ENCODE assay signal across 9 cellular contexts in genomic region chr12:51269174-51270066, GRCh38. TPM values are rescaled to one million over a fixed set of nuclear protein-coding genes. Genes with fewer than 3 reads are reported as not detected.
DNase-seq lines count a peak whose midpoint lies in the region; ATAC-seq, FAIRE-seq and TF ChIP-seq lines count a peak whose summit lies in the region.
"Had no signal": no experiment of that assay in that cellular context is flagged by ENCODE, and none has a peak within 500 bp of the region (broad histone marks: within the 10 kb centered on the region; RNA-seq: fewer than 3 reads in every experiment).

No MANE protein-coding gene starts in this region.

- peak overlapping the region; percentile 76 for H3K4me3 ChIP-seq in fibroblast of the aortic adventitia (ENCODE audit: low read depth, low read length)

- peak; percentile 44 for TF ChIP-seq CTCF in fibroblast of the aortic adventitia (IDR thresholded peaks at IDR 0.05; ENCODE audit: insufficient read depth, low read length)
- no peak for TF ChIP-seq CTCF in omental fat pad (IDR thresholded peaks at IDR 0.05)

- ATAC-seq in omental fat pad (ENCODE audit: low FRiP score) = peak; percentile 47

- POLR2A ChIA-PET in HEK293T (lab: Yijun Ruan, JAX) = interaction anchor here (1.2 to 1.5 kb wide), 2 partner anchors 31 to 72 kb away, joined by 3 read pairs; partner anchors contain the start of gene DAZAP2

- DNase-seq in ELR (ENCODE audit: low read depth) = peak; percentile 68
- peak; percentile 39 for DNase-seq in HEK293T (ENCODE audit: extremely low spot score)
- DNase-seq in NCI-H510A (lab: John Stamatoyannopoulos, UW) = peak; percentile 39
- DNase-seq in activated T-cell treated with anti-CD3 and anti-CD28 coated beads, Interleukin-2, amount 50 U/mL, for 48 hours = peak; percentile 60 to 72
- DNase-seq in fibroblast of the aortic adventitia (ENCODE audit: low read depth) = peak; percentile 49
- no peak for DNase-seq in omental fat pad (ENCODE audit: low spot score)
- peak; percentile 58 for DNase-seq in urothelium cell line (ENCODE audit: low spot score)
- no peak for DNase-seq in NOMO-1 treated with DMSO at 0.1 percent for 48 hours (lab: John Stamatoyannopoulos, UW; ENCODE audit: unreplicated experiment)

- CTCF ChIA-PET in HEK293T (lab: Yijun Ruan, JAX) = interaction anchor here (1.1 kb wide), 1 partner anchor 71 kb away, joined by 11 read pairs; no protein-coding TSS in a partner anchor

- FAIRE-seq in urothelium cell line (lab: Jason Lieb, UNC) = no peak
- FAIRE-seq: colon had no signal

TF ChIP-seq in HEK293T, 16 proteins besides CTCF, POLR2A, EP300 and RAD21:
- TF ChIP-seq L3MBTL2 (conservative IDR thresholded peaks at IDR 0.05) = no peak
- no peak for TF ChIP-seq HDGF (IDR thresholded peaks at IDR 0.05; ENCODE audit: borderline replicate concordance)
- no peak for TF ChIP-seq ARNT (IDR thresholded peaks at IDR 0.05)
- TF ChIP-seq TARDBP (IDR thresholded peaks at IDR 0.05) = no peak
- TF ChIP-seq CTBP1 (IDR thresholded peaks at IDR 0.05; ENCODE audit: borderline replicate concordance) = no peak
- no peak for TF ChIP-seq ELF4 (IDR thresholded peaks at IDR 0.05)
- no peak for TF ChIP-seq PKNOX1 (IDR thresholded peaks at IDR 0.05)
- no peak for TF ChIP-seq LEF1 (IDR thresholded peaks at IDR 0.05; ENCODE audit: borderline replicate concordance)

RNA-seq across cellular contexts. Expression of gene SMAGP, which starts 0.8 kb away (rescaled TPM):
- 9.6 and 29.3 TPM in 2 replicates for total RNA-seq in fibroblast of the aortic adventitia (ENCODE audit: low replicate concordance)
- 10 to 100 TPM in 2 of 4 donors, 1 to 10 TPM in 2; 3.8 to 12.0 (median 7.0) TPM for total RNA-seq in omental fat pad

RNA-seq across cellular contexts. Expression of gene DAZAP2, which starts 30.8 kb away (rescaled TPM):
- 58.1 and 125 TPM in 2 replicates for total RNA-seq in fibroblast of the aortic adventitia (ENCODE audit: low replicate concordance)
- total RNA-seq in omental fat pad = 100 to 1,000 TPM; 213 to 277 (median 235) TPM

RNA-seq across cellular contexts. Expression of gene POU6F1, which starts 51.6 kb away (rescaled TPM):
- 3.5 and 5.7 TPM in 2 replicates for total RNA-seq in fibroblast of the aortic adventitia (ENCODE audit: low replicate concordance)
- total RNA-seq in omental fat pad = 10 to 100 TPM in 2 of 4 donors, 1 to 10 TPM in 2; 5.8 to 14.8 (median 8.5) TPM

RNA-seq across cellular contexts. Expression of gene BIN2, which starts 54.6 kb away (rescaled TPM):
- under 0.01 TPM in 1 of 2 replicates, not detected in the other for total RNA-seq in fibroblast of the aortic adventitia (ENCODE audit: low replicate concordance)
- total RNA-seq in omental fat pad = 10 to 100 TPM in 3 of 4 donors, 1 to 10 TPM in 1; 4.8 to 26.5 (median 13.0) TPM

Comparison
In these comparisons a context has a peak if more than half of its experiments do, and no peak if none do; other contexts are left out.
1. DNase-seq: peak in ELR (single experiment), HEK293T (single experiment), NCI-H510A (single experiment), activated T-cell treated with anti-CD3 and anti-CD28 coated beads, Interleukin-2, amount 50 U/mL, for 48 hours (2 of 2), fibroblast of the aortic adventitia (single experiment) and urothelium cell line (single experiment); none in omental fat pad (single experiment) and NOMO-1 treated with DMSO at 0.1 percent for 48 hours (single experiment).